In genomic region chr12:11094910-11095309, GRCh38 we compare ENCODE assay signal across 1 cellular context. TPM values are rescaled to one million over a fixed set of nuclear protein-coding genes. Genes with fewer than 3 reads are reported as not detected.
"Had no signal": no experiment of that assay in that cellular context is flagged by ENCODE, and none has a peak within 500 bp of the region (broad histone marks: within the 10 kb centered on the region; RNA-seq: fewer than 3 reads in every experiment).

No MANE protein-coding gene starts in this region.

RNA-seq across cellular contexts. Expression of gene TAS2R43, which starts 2.8 kb away (rescaled TPM):
- total RNA-seq: lower lobe of right lung had no signal
